ENCODE assay signal across 2 cellular contexts in the genomic region with DNA sequence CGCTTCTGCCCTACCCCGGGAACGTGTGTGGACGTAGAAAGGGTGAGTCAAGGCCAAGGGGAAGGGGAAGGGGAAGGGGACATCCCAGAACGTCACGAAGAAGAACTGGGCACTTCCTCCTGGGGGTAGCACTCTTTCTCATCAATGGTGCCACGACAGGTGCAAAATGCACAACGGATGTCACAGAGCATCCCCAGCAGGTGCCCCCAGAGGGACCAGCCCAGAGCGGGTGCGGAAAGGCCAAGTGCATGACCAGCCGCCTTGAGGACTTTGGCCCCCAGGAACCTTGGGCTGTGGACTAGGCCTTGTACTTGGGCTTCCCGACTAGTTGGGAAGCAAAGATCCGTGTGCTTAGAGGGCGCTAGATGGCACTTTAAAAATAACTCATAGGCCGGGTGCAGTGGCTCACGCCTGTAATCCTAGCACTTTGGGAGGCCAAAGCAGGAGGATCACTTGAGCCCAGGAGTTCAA.
A peak's percentile ranks its signal among the peaks of the same experiment; 100 is the strongest.
TF ChIP-seq lines count a peak whose summit lies in the region.

No MANE protein-coding gene starts in this region.

TF ChIP-seq in GM12891, 5 proteins besides CTCF, POLR2A, EP300 and RAD21:
- TF ChIP-seq SPI1 (IDR thresholded peaks at IDR 0.05; ENCODE audit: low read depth, low read length) (peak; percentile 73), TAF1 (IDR thresholded peaks at IDR 0.05; ENCODE audit: low read depth, low read length) (no peak)

TF ChIP-seq in HepG2, 621 proteins besides CTCF, POLR2A, EP300 and RAD21 (continues in another document):
- TF ChIP-seq TAF15 (IDR thresholded peaks at IDR 0.05; ENCODE audit: low read depth, low read length, poor library complexity, severe bottlenecking) (no peak), RFX3 (CRISPR knock-in tag; IDR thresholded peaks at IDR 0.05) (no peak), AGO2 (optimal IDR thresholded peaks at IDR 0.05; ENCODE audit: low read depth, low read length) (no peak), MED13 (CRISPR knock-in tag; IDR thresholded peaks at IDR 0.05) (no peak), SMAD1 (CRISPR knock-in tag; IDR thresholded peaks at IDR 0.05; ENCODE audit: borderline replicate concordance, low read depth) (0 out of 2 replicates have a peak, but pooled peaks have one; percentile 46), POGZ (CRISPR knock-in tag; IDR thresholded peaks at IDR 0.05) (0 out of 2 replicates have a peak, but pooled peaks have one; percentile 17), ZNF713 (CRISPR knock-in tag; IDR thresholded peaks at IDR 0.05) (0 out of 2 replicates have a peak, but pooled peaks have one; percentile 41), KLF11 (CRISPR knock-in tag; IDR thresholded peaks at IDR 0.05) (no peak), ZBTB7B (CRISPR knock-in tag; IDR thresholded peaks at IDR 0.05) (peak; percentile 70), ZMYM3 (CRISPR knock-in tag; IDR thresholded peaks at IDR 0.05) (peak; percentile 84), SNAPC2 (CRISPR knock-in tag; IDR thresholded peaks at IDR 0.05) (no peak), SETDB1 (CRISPR knock-in tag; IDR thresholded peaks at IDR 0.05; ENCODE audit: borderline replicate concordance) (no peak), ZNF614 (CRISPR knock-in tag; IDR thresholded peaks at IDR 0.05; ENCODE audit: borderline replicate concordance) (no peak), JUN (CRISPR knock-in tag; IDR thresholded peaks at IDR 0.05) (peak; percentile 38; the same call in 1 of the 2 replicates), FOSL2 (CRISPR knock-in tag; IDR thresholded peaks at IDR 0.05) (peak; percentile 41; the same call in 1 of the 2 replicates), SALL1 (CRISPR knock-in tag; IDR thresholded peaks at IDR 0.05) (peak; percentile 72), ZSCAN20 (CRISPR knock-in tag; IDR thresholded peaks at IDR 0.05; ENCODE audit: borderline replicate concordance) (no peak), ZBTB38 (CRISPR knock-in tag; IDR thresholded peaks at IDR 0.05) (peak; percentile 58; the same call in 1 of the 2 replicates), MTA1 (CRISPR knock-in tag; IDR thresholded peaks at IDR 0.05; ENCODE audit: borderline replicate concordance) (peak; percentile 62; the same call in 1 of the 2 replicates), HNRNPK (IDR thresholded peaks at IDR 0.05; ENCODE audit: low read depth, low read length, poor library complexity, severe bottlenecking) (no peak), ZNF547 (CRISPR knock-in tag; IDR thresholded peaks at IDR 0.05) (0 out of 2 replicates have a peak, but pooled peaks have one; percentile 26), ZNF230 (CRISPR knock-in tag; IDR thresholded peaks at IDR 0.05) (no peak), ZNF33B (CRISPR knock-in tag; IDR thresholded peaks at IDR 0.05) (0 out of 2 replicates have a peak, but pooled peaks have one; percentile 55), SMYD3 (CRISPR knock-in tag; IDR thresholded peaks at IDR 0.05) (no peak), HCFC1 (IDR thresholded peaks at IDR 0.05; ENCODE audit: low read depth, low read length) (no peak), NFATC3 (CRISPR knock-in tag; IDR thresholded peaks at IDR 0.05) (no peak), ATAD3A (CRISPR knock-in tag; IDR thresholded peaks at IDR 0.05) (no peak), ZNF263 (CRISPR knock-in tag; IDR thresholded peaks at IDR 0.05) (peak; percentile 22; the same call in 1 of the 2 replicates), MAFF (IDR thresholded peaks at IDR 0.05; ENCODE audit: low read depth, low read length) (no peak), ZNF883 (CRISPR knock-in tag; IDR thresholded peaks at IDR 0.05; ENCODE audit: not compliant biosample characterization) (peak; percentile 78), EED (CRISPR knock-in tag; IDR thresholded peaks at IDR 0.05) (no peak), ZNF44 (CRISPR knock-in tag; IDR thresholded peaks at IDR 0.05) (no peak), NAIF1 (CRISPR knock-in tag; IDR thresholded peaks at IDR 0.05; ENCODE audit: borderline replicate concordance) (no peak), NFIB (CRISPR knock-in tag; IDR thresholded peaks at IDR 0.05; ENCODE audit: borderline replicate concordance) (no peak), FOXO1 (CRISPR knock-in tag; IDR thresholded peaks at IDR 0.05) (peak; percentile 10; the same call in 1 of the 2 replicates), ZNF672 (CRISPR knock-in tag; IDR thresholded peaks at IDR 0.05) (no peak), ZFP41 (CRISPR knock-in tag; IDR thresholded peaks at IDR 0.05; ENCODE audit: borderline replicate concordance) (no peak; the same call in 1 of the 2 replicates), ZNF101 (CRISPR knock-in tag; IDR thresholded peaks at IDR 0.05; ENCODE audit: borderline replicate concordance, low read depth) (no peak), DNMT3B (CRISPR knock-in tag; conservative IDR thresholded peaks at IDR 0.05) (no peak), EHMT2 (IDR thresholded peaks at IDR 0.05; ENCODE audit: borderline replicate concordance, low read depth, low read length) (no peak), ZNF543 (CRISPR knock-in tag; IDR thresholded peaks at IDR 0.05) (no peak), ZNF282 (IDR thresholded peaks at IDR 0.05; ENCODE audit: partially characterized antibody) (no peak), REPIN1 (CRISPR knock-in tag; IDR thresholded peaks at IDR 0.05; ENCODE audit: borderline replicate concordance, low read depth) (no peak), MAFG (CRISPR knock-in tag; IDR thresholded peaks at IDR 0.05) (no peak)
- TF ChIP-seq, protein P1, sequence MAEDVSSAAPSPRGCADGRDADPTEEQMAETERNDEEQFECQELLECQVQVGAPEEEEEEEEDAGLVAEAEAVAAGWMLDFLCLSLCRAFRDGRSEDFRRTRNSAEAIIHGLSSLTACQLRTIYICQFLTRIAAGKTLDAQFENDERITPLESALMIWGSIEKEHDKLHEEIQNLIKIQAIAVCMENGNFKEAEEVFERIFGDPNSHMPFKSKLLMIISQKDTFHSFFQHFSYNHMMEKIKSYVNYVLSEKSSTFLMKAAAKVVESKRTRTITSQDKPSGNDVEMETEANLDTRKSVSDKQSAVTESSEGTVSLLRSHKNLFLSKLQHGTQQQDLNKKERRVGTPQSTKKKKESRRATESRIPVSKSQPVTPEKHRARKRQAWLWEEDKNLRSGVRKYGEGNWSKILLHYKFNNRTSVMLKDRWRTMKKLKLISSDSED (CRISPR knock-in tag; IDR thresholded peaks at IDR 0.05): no peak
- TF ChIP-seq, protein P2, sequence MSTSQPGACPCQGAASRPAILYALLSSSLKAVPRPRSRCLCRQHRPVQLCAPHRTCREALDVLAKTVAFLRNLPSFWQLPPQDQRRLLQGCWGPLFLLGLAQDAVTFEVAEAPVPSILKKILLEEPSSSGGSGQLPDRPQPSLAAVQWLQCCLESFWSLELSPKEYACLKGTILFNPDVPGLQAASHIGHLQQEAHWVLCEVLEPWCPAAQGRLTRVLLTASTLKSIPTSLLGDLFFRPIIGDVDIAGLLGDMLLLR (CRISPR knock-in tag; IDR thresholded peaks at IDR 0.05): no peak
- TF ChIP-seq, protein P3, sequence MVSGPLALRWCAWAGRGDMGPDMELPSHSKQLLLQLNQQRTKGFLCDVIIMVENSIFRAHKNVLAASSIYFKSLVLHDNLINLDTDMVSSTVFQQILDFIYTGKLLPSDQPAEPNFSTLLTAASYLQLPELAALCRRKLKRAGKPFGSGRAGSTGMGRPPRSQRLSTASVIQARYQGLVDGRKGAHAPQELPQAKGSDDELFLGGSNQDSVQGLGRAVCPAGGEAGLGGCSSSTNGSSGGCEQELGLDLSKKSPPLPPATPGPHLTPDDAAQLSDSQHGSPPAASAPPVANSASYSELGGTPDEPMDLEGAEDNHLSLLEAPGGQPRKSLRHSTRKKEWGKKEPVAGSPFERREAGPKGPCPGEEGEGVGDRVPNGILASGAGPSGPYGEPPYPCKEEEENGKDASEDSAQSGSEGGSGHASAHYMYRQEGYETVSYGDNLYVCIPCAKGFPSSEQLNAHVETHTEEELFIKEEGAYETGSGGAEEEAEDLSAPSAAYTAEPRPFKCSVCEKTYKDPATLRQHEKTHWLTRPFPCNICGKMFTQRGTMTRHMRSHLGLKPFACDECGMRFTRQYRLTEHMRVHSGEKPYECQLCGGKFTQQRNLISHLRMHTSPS (CRISPR knock-in tag; IDR thresholded peaks at IDR 0.05; ENCODE audit: low read depth): 0 out of 2 replicates have a peak, but pooled peaks have one; percentile 28
- TF ChIP-seq, protein P4, sequence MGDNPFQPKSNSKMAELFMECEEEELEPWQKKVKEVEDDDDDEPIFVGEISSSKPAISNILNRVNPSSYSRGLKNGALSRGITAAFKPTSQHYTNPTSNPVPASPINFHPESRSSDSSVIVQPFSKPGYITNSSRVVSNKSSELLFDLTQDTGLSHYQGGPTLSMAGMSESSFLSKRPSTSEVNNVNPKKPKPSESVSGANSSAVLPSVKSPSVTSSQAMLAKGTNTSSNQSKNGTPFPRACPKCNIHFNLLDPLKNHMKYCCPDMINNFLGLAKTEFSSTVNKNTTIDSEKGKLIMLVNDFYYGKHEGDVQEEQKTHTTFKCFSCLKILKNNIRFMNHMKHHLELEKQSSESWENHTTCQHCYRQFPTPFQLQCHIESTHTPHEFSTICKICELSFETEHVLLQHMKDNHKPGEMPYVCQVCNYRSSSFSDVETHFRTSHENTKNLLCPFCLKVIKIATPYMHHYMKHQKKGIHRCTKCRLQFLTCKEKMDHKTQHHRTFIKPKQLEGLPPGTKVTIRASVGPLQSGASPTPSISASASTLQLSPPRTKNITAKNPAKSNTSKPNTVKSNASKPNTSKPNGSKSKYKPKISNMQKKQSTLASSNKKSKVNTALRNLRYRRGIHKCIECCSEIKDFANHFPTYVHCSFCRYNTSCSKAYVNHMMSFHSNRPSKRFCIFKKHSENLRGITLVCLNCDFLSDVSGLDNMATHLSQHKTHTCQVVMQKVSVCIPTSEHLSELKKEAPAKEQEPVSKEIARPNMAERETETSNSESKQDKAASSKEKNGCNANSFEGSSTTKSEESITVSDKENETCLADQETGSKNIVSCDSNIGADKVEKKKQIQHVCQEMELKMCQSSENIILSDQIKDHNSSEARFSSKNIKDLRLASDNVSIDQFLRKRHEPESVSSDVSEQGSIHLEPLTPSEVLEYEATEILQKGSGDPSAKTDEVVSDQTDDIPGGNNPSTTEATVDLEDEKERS (CRISPR knock-in tag; IDR thresholded peaks at IDR 0.05): 0 out of 2 replicates have a peak, but pooled peaks have one; percentile 58
- TF ChIP-seq, protein P5, sequence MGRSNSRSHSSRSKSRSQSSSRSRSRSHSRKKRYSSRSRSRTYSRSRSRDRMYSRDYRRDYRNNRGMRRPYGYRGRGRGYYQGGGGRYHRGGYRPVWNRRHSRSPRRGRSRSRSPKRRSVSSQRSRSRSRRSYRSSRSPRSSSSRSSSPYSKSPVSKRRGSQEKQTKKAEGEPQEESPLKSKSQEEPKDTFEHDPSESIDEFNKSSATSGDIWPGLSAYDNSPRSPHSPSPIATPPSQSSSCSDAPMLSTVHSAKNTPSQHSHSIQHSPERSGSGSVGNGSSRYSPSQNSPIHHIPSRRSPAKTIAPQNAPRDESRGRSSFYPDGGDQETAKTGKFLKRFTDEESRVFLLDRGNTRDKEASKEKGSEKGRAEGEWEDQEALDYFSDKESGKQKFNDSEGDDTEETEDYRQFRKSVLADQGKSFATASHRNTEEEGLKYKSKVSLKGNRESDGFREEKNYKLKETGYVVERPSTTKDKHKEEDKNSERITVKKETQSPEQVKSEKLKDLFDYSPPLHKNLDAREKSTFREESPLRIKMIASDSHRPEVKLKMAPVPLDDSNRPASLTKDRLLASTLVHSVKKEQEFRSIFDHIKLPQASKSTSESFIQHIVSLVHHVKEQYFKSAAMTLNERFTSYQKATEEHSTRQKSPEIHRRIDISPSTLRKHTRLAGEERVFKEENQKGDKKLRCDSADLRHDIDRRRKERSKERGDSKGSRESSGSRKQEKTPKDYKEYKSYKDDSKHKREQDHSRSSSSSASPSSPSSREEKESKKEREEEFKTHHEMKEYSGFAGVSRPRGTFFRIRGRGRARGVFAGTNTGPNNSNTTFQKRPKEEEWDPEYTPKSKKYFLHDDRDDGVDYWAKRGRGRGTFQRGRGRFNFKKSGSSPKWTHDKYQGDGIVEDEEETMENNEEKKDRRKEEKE (IDR thresholded peaks at IDR 0.05): no peak
- TF ChIP-seq, protein P6, sequence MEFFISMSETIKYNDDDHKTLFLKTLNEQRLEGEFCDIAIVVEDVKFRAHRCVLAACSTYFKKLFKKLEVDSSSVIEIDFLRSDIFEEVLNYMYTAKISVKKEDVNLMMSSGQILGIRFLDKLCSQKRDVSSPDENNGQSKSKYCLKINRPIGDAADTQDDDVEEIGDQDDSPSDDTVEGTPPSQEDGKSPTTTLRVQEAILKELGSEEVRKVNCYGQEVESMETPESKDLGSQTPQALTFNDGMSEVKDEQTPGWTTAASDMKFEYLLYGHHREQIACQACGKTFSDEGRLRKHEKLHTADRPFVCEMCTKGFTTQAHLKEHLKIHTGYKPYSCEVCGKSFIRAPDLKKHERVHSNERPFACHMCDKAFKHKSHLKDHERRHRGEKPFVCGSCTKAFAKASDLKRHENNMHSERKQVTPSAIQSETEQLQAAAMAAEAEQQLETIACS (CRISPR knock-in tag; IDR thresholded peaks at IDR 0.05): no peak
- TF ChIP-seq, protein P7, sequence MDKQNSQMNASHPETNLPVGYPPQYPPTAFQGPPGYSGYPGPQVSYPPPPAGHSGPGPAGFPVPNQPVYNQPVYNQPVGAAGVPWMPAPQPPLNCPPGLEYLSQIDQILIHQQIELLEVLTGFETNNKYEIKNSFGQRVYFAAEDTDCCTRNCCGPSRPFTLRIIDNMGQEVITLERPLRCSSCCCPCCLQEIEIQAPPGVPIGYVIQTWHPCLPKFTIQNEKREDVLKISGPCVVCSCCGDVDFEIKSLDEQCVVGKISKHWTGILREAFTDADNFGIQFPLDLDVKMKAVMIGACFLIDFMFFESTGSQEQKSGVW (CRISPR knock-in tag; IDR thresholded peaks at IDR 0.05; ENCODE audit: borderline replicate concordance): no peak
- TF ChIP-seq, protein P8, sequence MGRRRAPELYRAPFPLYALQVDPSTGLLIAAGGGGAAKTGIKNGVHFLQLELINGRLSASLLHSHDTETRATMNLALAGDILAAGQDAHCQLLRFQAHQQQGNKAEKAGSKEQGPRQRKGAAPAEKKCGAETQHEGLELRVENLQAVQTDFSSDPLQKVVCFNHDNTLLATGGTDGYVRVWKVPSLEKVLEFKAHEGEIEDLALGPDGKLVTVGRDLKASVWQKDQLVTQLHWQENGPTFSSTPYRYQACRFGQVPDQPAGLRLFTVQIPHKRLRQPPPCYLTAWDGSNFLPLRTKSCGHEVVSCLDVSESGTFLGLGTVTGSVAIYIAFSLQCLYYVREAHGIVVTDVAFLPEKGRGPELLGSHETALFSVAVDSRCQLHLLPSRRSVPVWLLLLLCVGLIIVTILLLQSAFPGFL (CRISPR knock-in tag; IDR thresholded peaks at IDR 0.05): no peak
- TF ChIP-seq, protein P9, sequence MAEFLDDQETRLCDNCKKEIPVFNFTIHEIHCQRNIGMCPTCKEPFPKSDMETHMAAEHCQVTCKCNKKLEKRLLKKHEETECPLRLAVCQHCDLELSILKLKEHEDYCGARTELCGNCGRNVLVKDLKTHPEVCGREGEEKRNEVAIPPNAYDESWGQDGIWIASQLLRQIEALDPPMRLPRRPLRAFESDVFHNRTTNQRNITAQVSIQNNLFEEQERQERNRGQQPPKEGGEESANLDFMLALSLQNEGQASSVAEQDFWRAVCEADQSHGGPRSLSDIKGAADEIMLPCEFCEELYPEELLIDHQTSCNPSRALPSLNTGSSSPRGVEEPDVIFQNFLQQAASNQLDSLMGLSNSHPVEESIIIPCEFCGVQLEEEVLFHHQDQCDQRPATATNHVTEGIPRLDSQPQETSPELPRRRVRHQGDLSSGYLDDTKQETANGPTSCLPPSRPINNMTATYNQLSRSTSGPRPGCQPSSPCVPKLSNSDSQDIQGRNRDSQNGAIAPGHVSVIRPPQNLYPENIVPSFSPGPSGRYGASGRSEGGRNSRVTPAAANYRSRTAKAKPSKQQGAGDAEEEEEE (CRISPR knock-in tag; IDR thresholded peaks at IDR 0.05; ENCODE audit: borderline replicate concordance): 0 out of 2 replicates have a peak, but pooled peaks have one; percentile 74
